30 cellular contexts compared by ENCODE assay signal in genomic region chr3:67640023-67640660, GRCh38. TPM values are rescaled to one million over a fixed set of nuclear protein-coding genes. Genes with fewer than 3 reads are reported as not detected.
DNase-seq lines count a peak whose midpoint lies in the region; ATAC-seq and TF ChIP-seq lines count a peak whose summit lies in the region.
"Had no signal": no experiment of that assay in that cellular context is flagged by ENCODE, and none has a peak within 500 bp of the region (broad histone marks: within the 10 kb centered on the region; RNA-seq: fewer than 3 reads in every experiment).

No MANE protein-coding gene starts in this region.

- 78% methylated on average over 5 of the region's 6 CpGs for WGBS in SK-N-SH (ENCODE audit: low lambda C conversion rate)

- TF ChIP-seq EP300 in SK-N-SH (IDR thresholded peaks at IDR 0.05; ENCODE audit: borderline replicate concordance in 1 of 2, low read depth in 1 of 2, low read length in 1 of 2), result no peak

- H3K9me3 ChIP-seq in SK-N-SH (no peaks in the 10 kb centered on the region), fibroblast of lung (ENCODE audit: control insufficient read depth, insufficient read depth, low read depth, low read length) (no peaks in the 10 kb centered on the region), skeletal muscle satellite cell (replicated peaks; ENCODE audit: low read length) (no peaks in the 10 kb centered on the region)
- H3K9me3 ChIP-seq: BE2C, heart right ventricle, lower lobe of right lung, right lobe of liver, tibial artery had no signal

- H3K27ac ChIP-seq in SK-N-SH (ENCODE audit: low read depth in 2 of 2, low read length in 1 of 2), result no peak overlapping the region; a peak in 1 of 4 replicates
- H3K27ac ChIP-seq in fibroblast of lung (ENCODE audit: insufficient read depth, low read length), result no peak overlapping the region
- H3K27ac ChIP-seq: coronary artery, foreskin keratinocyte, heart right ventricle, lower lobe of right lung, right lobe of liver, tibial artery had no signal

- H3K36me3 ChIP-seq in SK-N-SH (replicated peaks in 1 of 2; ENCODE audit: control insufficient read depth in 1 of 2, insufficient read depth in 2 of 2, low read length in 1 of 2) (peaks cover 0 to 3% of the 10 kb centered on the region in 2 experiments), fibroblast of lung (ENCODE audit: control insufficient read depth, insufficient read depth, low read length) (no peaks in the 10 kb centered on the region), skeletal muscle satellite cell (ENCODE audit: insufficient read depth, low read length) (peaks cover 25% of the 10 kb centered on the region)
- H3K36me3 ChIP-seq: BE2C, lower lobe of right lung, tibial artery had no signal

- H3K4me3 ChIP-seq in SK-N-SH (ENCODE audit: low read depth in 2 of 2, low read length in 1 of 2) (no peak overlapping the region), fibroblast of lung (replicated peaks in 1 of 4; ENCODE audit: control extremely low read depth in 1 of 4, insufficient read depth in 1 of 4, low read depth in 3 of 4, low read length in 4 of 4) (no peak overlapping the region), skeletal muscle satellite cell (ENCODE audit: low read length) (no peak overlapping the region)
- H3K4me3 ChIP-seq: coronary artery, heart right ventricle, lower lobe of right lung, right lobe of liver, tibial artery had no signal

- H3K4me2 ChIP-seq in SK-N-SH (no peak overlapping the region), fibroblast of lung (ENCODE audit: extremely low read depth, insufficient read depth, low read length) (no peak overlapping the region), skeletal muscle satellite cell (ENCODE audit: low read length) (peak overlapping the region; percentile 39)

- H3K79me2 ChIP-seq in SK-N-SH (ENCODE audit: insufficient read depth), result peaks cover 72% of the 10 kb centered on the region
- H3K79me2 ChIP-seq in fibroblast of lung (ENCODE audit: control insufficient read depth, insufficient read depth, low read length), result peaks cover 38% of the 10 kb centered on the region

- no peaks in the 10 kb centered on the region for H4K20me1 ChIP-seq in SK-N-SH (ENCODE audit: insufficient read depth)
- no peaks in the 10 kb centered on the region for H4K20me1 ChIP-seq in fibroblast of lung (ENCODE audit: control insufficient read depth, extremely low read depth, insufficient read depth, low read length)

- peaks cover 0 to 9% of the 10 kb centered on the region in 2 experiments for H3K4me1 ChIP-seq in SK-N-SH (ENCODE audit: control insufficient read depth in 1 of 2, insufficient read depth in 2 of 2, low read depth in 1 of 2, low read length in 1 of 2)
- H3K4me1 ChIP-seq in fibroblast of lung (ENCODE audit: control insufficient read depth, extremely low read depth, insufficient read depth, low read length), result no peaks in the 10 kb centered on the region
- peaks cover 30% of the 10 kb centered on the region for H3K4me1 ChIP-seq in skeletal muscle satellite cell (ENCODE audit: control insufficient read depth, insufficient read depth, low read length)
- H3K4me1 ChIP-seq: BE2C, lower lobe of right lung had no signal

- H3K9me2 ChIP-seq in SK-N-SH, result no peaks in the 10 kb centered on the region

- DNase-seq in ELR (ENCODE audit: low read depth) (peak; percentile 59), SK-N-SH (no peak), fibroblast of lung (ENCODE audit: low read depth in 2 of 2) (peak; percentile 12 to 39), dermis blood vessel endothelial cell (no peak)
- DNase-seq: ACHN; activated B cell treated with CpG ODN at 0.5 μM for 24 hours; activated CD8-positive, alpha-beta memory T cell treated with anti-CD3 and anti-CD28 coated beads, Interleukin-2, amount 10 ng/mL, durations not matched to agents 7 days and 5 days; activated naive CD4-positive, alpha-beta T cell treated with Interleukin-2 at 50 U/mL for 16 hours; activated T-cell treated with anti-CD3 and anti-CD28 coated beads, Interleukin-2, amount 50 U/mL, for 48 hours; amniotic stem cell; BE2C; erythroblast; heart right ventricle; KBM-7; lower lobe of right lung; midbrain; naive B cell; NCI-H1092 treated with DMSO at 0.1 percent for 48 hours; NCI-H1694 treated with DMSO at 0.1 percent for 48 hours; NCI-H510A; right lobe of liver; SHP77 treated with DMSO at 0.1 percent for 48 hours; stimulated activated CD4-positive, alpha-beta T cell treated with anti-CD3 and anti-CD28 coated beads, Interleukin-4, amount 100 ng/mL, for 1 hour; T1000; tibial artery had no signal

- H2AFZ ChIP-seq in SK-N-SH (ENCODE audit: low read depth) (no peak overlapping the region), fibroblast of lung (ENCODE audit: low read length) (no peak overlapping the region)

- no peak for TF ChIP-seq RAD21 in SK-N-SH (IDR thresholded peaks at IDR 0.05; ENCODE audit: low read length)

- POLR2A ChIA-PET in SK-N-SH (lab: Yijun Ruan, JAX), result no interaction called here

- H3K27me3 ChIP-seq in SK-N-SH (ENCODE audit: insufficient read depth) (no peaks in the 10 kb centered on the region), fibroblast of lung (ENCODE audit: control insufficient read depth, insufficient read depth, low read length) (no peaks in the 10 kb centered on the region), skeletal muscle satellite cell (ENCODE audit: control insufficient read depth, insufficient read depth, low read length) (no peaks in the 10 kb centered on the region)
- H3K27me3 ChIP-seq: BE2C, foreskin keratinocyte, heart right ventricle, right lobe of liver, tibial artery had no signal

- no peak for ATAC-seq in HG03045 (IDR thresholded peaks at IDR 0.05; ENCODE audit: unreplicated experiment)
- no peak for ATAC-seq in HG03196 (IDR thresholded peaks at IDR 0.05; ENCODE audit: unreplicated experiment)
- ATAC-seq: activated CD8-positive, alpha-beta memory T cell treated with anti-CD3 and anti-CD28 coated beads, Interleukin-2, amount 10 ng/mL, durations not matched to agents 7 days and 5 days; foreskin keratinocyte; heart right ventricle; lower lobe of right lung; right lobe of liver had no signal

- H3K9ac ChIP-seq in SK-N-SH (peak overlapping the region; percentile 5; the same call in 1 of the 2 replicates), fibroblast of lung (ENCODE audit: insufficient read depth, low read length) (no peak overlapping the region), skeletal muscle satellite cell (ENCODE audit: low read depth, low read length) (no peak overlapping the region)

- TF ChIP-seq CTCF in SK-N-SH (IDR thresholded peaks at IDR 0.05), result no peak
- TF ChIP-seq CTCF in fibroblast of lung (conservative IDR thresholded peaks at IDR 0.05 in 1 of 2, IDR thresholded peaks at IDR 0.05 in 1 of 2; ENCODE audit: low read depth in 1 of 2, low read length in 2 of 2), result no peak

- CTCF ChIA-PET in SK-N-SH (lab: Yijun Ruan, JAX), result interaction anchor here (1.4 kb wide), 1 partner anchor 149 kb away, joined by 3 read pairs; no protein-coding TSS in a partner anchor

- peaks cover 11% of the 10 kb centered on the region for H3F3A ChIP-seq in SK-N-SH (replicated peaks; ENCODE audit: insufficient read depth)

TF ChIP-seq in SK-N-SH, 30 proteins besides CTCF, POLR2A, EP300 and RAD21:
- TF ChIP-seq JUND (IDR thresholded peaks at IDR 0.05) (0 out of 2 replicates have a peak, but pooled peaks have one; percentile 27), TCF12 (IDR thresholded peaks at IDR 0.05) (0 out of 2 replicates have a peak, but pooled peaks have one; percentile 16), RXRA (IDR thresholded peaks at IDR 0.05; ENCODE audit: borderline replicate concordance, low read depth) (no peak), FOSL2 (IDR thresholded peaks at IDR 0.05; ENCODE audit: borderline replicate concordance, low read depth) (peak; percentile 31; the same call in 1 of the 2 replicates)

RNA-seq across cellular contexts. Expression of gene SUCLG2, which starts 14.3 kb away (rescaled TPM):
- polyA plus RNA-seq in SK-N-SH (2012; rRNA removed) (20.2 and 23.3 TPM in 2 replicates), fibroblast of lung (56.8 and 65.0 TPM in 2 replicates)
- polyA plus RNA-seq in SK-N-SH (2012; cell fraction: cytosol; rRNA removed), result 33.0 and 37.3 TPM in 2 replicates
- 6.8 and 12.7 TPM in 2 replicates for polyA plus RNA-seq in SK-N-SH (2012; cell fraction: nucleus; rRNA removed)
- total RNA-seq in fibroblast of lung (64.2 and 87.4 TPM in 2 replicates), dermis blood vessel endothelial cell (33.2 and 59.1 TPM in 2 replicates)
- 53.4 and 61.0 TPM in 2 replicates for polyA plus RNA-seq in fibroblast of lung (2012)
- polyA minus RNA-seq in fibroblast of lung (ENCODE audit: low replicate concordance), result 5.3 and 7.1 TPM in 2 replicates
- total RNA-seq in skeletal muscle satellite cell (2012; rRNA removed), result 56.8 and 64.9 TPM in 2 replicates

Comparison
In these comparisons a context has a peak if more than half of its experiments do, and no peak if none do; other contexts are left out.
1. DNase-seq: peak in ELR (single experiment) and fibroblast of lung (2 of 2); none in SK-N-SH (single experiment) and dermis blood vessel endothelial cell (single experiment).